ENCODE assay signal across 1 cellular context in the genomic region with DNA sequence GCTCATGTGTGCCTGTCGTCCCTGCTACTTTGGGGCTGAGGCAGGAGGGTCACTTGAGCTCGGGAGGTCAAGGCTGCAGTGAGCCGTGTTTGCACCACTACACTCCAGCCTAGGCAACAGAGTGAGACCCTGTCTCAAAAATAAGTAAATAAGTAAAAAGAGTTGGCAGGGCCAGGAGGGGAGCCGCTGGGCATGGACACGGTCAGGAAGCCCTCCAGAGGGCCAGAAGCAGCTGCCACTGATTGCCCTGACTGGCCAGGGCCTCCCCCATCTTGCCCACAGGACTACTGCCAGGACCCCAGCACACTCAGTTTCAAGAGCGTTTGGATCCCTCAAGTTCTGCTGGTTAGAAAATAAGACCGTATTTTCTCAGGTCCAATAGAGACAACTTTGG.
TF ChIP-seq lines count a peak whose summit lies in the region.

No MANE protein-coding gene starts in this region.

TF ChIP-seq in GM12878, 131 proteins besides CTCF, POLR2A, EP300 and RAD21 (continued from another document):
- no peak for TF ChIP-seq PRDM15 (CRISPR knock-in tag; IDR thresholded peaks at IDR 0.05)
- TF ChIP-seq, protein P1, sequence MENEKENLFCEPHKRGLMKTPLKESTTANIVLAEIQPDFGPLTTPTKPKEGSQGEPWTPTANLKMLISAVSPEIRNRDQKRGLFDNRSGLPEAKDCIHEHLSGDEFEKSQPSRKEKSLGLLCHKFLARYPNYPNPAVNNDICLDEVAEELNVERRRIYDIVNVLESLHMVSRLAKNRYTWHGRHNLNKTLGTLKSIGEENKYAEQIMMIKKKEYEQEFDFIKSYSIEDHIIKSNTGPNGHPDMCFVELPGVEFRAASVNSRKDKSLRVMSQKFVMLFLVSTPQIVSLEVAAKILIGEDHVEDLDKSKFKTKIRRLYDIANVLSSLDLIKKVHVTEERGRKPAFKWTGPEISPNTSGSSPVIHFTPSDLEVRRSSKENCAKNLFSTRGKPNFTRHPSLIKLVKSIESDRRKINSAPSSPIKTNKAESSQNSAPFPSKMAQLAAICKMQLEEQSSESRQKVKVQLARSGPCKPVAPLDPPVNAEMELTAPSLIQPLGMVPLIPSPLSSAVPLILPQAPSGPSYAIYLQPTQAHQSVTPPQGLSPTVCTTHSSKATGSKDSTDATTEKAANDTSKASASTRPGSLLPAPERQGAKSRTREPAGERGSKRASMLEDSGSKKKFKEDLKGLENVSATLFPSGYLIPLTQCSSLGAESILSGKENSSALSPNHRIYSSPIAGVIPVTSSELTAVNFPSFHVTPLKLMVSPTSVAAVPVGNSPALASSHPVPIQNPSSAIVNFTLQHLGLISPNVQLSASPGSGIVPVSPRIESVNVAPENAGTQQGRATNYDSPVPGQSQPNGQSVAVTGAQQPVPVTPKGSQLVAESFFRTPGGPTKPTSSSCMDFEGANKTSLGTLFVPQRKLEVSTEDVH (IDR thresholded peaks at IDR 0.05; ENCODE audit: low read depth, partially characterized antibody) = no peak
- no peak for TF ChIP-seq KLF5 (IDR thresholded peaks at IDR 0.05; ENCODE audit: partially characterized antibody)
- no peak for TF ChIP-seq GATAD2B (conservative IDR thresholded peaks at IDR 0.05; ENCODE audit: low read depth)
